In the genomic region with DNA sequence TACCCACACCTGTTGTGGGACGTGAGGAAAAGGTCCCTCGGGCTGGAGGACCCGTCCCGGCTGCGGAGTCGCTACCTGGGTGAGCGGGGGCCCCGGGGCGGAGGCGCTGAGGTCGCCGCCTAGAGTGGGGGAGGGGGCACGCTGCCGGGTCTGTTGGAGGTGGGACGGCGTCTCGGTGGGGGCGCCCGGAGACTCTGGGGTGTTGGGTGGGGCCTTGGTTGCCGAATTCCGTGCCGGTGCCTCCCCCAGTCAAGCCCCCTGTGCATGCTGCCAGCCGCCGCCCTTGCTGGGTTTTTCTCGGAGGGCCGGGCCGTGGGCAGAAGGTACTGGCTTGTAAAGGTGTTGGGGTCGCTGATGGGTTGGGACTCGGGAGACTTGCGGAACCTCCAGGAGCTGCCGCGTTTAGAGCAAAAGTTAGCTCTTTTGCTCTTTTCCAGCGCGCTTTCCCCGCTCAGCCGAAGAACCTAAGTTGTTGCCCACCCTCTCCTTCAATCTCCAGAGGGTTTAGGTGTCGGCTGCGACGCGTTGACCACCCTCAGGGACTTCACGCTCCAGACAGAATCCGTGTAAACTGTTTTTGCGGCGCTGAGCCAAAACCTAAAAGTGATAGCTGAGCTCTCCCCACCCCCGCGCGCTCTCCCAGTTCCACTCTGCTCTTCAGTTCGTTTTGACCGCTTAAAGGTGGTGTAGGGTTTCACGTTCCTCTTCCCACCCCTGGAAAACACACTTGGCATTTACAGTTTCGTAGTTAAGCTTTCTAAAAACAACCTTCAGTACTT, we compare ENCODE assay signal across 8 cellular contexts. TPM values are rescaled to one million over a fixed set of nuclear protein-coding genes. Genes with fewer than 3 reads are reported as not detected.
A peak's percentile ranks its signal among the peaks of the same experiment; 100 is the strongest.
DNase-seq lines count a peak whose midpoint lies in the region; ATAC-seq and TF ChIP-seq lines count a peak whose summit lies in the region.

A gene (minus strand): TSS at position 143 of the 779 bp plus-strand sequence. CDS start 1,231 bp downstream, outside the sequence.

- H3K27me3 ChIP-seq in foreskin keratinocyte: no peaks in the 10 kb centered on the region
- no peaks in the 10 kb centered on the region for H3K27me3 ChIP-seq in neuron (ENCODE audit: insufficient read depth, low read length)
- H3K27me3 ChIP-seq in subcutaneous abdominal adipose tissue (ENCODE audit: control insufficient read depth in 5 of 5, insufficient read depth in 4 of 5, low read length in 5 of 5): no peaks in the 10 kb centered on the region

- H3K9me3 ChIP-seq in neuron (ENCODE audit: low read length) (no peaks in the 10 kb centered on the region), subcutaneous abdominal adipose tissue (ENCODE audit: control insufficient read depth in 5 of 5, low read length in 5 of 5) (no peaks in the 10 kb centered on the region)

- H3K36me3 ChIP-seq in neuron (ENCODE audit: insufficient read depth, low read length) (no peaks in the 10 kb centered on the region), subcutaneous abdominal adipose tissue (ENCODE audit: control insufficient read depth in 5 of 5, insufficient read depth in 5 of 5, low read length in 5 of 5) (no peaks in the 10 kb centered on the region)

- ATAC-seq in GM21515 (IDR thresholded peaks at IDR 0.05; ENCODE audit: unreplicated experiment): peak; percentile 19
- ATAC-seq in foreskin keratinocyte: peak; percentile 9

- H3K4me3 ChIP-seq in neuron (ENCODE audit: low read length) (peak within 1 kb of the TSS; percentile 59), subcutaneous abdominal adipose tissue (ENCODE audit: low read depth in 1 of 5, low read length in 5 of 5) (peak within 1 kb of the TSS; percentile 94 to 99 (median 96))

- peak within 1 kb of the TSS; percentile 97 for H3K27ac ChIP-seq in RWPE1
- peak within 1 kb of the TSS; percentile 95 for H3K27ac ChIP-seq in foreskin keratinocyte
- peak within 1 kb of the TSS; percentile 97 for H3K27ac ChIP-seq in subcutaneous abdominal adipose tissue (ENCODE audit: low read depth, low read length)

- H3K4me1 ChIP-seq in foreskin keratinocyte (peaks cover 14% of the 10 kb centered on the region), neuron (ENCODE audit: insufficient read depth, low read length) (peaks cover 22% of the 10 kb centered on the region), subcutaneous abdominal adipose tissue (ENCODE audit: control insufficient read depth in 5 of 5, insufficient read depth in 5 of 5, low read length in 5 of 5) (peaks cover 0 to 43% (median 36%) of the 10 kb centered on the region in 5 donors)

- POLR2A ChIA-PET in RWPE1 (lab: Yijun Ruan, JAX; ENCODE audit: low non-redundant PET): no interaction called here

- H2AFZ ChIP-seq in neuron (ENCODE audit: low read depth, low read length): peak within 1 kb of the TSS; percentile 52

- H3K9ac ChIP-seq in subcutaneous abdominal adipose tissue (ENCODE audit: low read length in 5 of 5): peak within 1 kb of the TSS; percentile 81 to 99 (median 97)

- CTCF ChIA-PET in RWPE1 (lab: Yijun Ruan, JAX): interaction anchor here (1.2 kb wide), 1 partner anchor 134 kb away, joined by 3 read pairs; no protein-coding TSS in a partner anchor

- TF ChIP-seq CTCF in RWPE1 (conservative IDR thresholded peaks at IDR 0.05; ENCODE audit: low read depth) (no peak), foreskin keratinocyte (conservative IDR thresholded peaks at IDR 0.05) (no peak)

- DNase-seq in COLO829 (ENCODE audit: low spot score): peak; percentile 78
- peak; percentile 58 for DNase-seq in KG1 (lab: John Stamatoyannopoulos, UW)
- peak; percentile 78 for DNase-seq in RWPE1 (ENCODE audit: low spot score)
- DNase-seq in activated gamma-delta T cell treated with anti-CD3 and anti-CD28 coated beads, Interleukin-2, amount 50 U/mL, for 16 hours (ENCODE audit: low read depth): peak; percentile 53
- peak in 1 of 2 donors; percentile 52 for DNase-seq in foreskin keratinocyte

RNA-seq across cellular contexts. Expression of the gene that starts here (rescaled TPM):
- total RNA-seq in foreskin keratinocyte: 38.9 and 49.8 TPM in 2 replicates
- 57.0 and 69.7 TPM in 2 replicates for polyA plus RNA-seq in foreskin keratinocyte
